ENCODE assay signal across 2 cellular contexts in the genomic region with DNA sequence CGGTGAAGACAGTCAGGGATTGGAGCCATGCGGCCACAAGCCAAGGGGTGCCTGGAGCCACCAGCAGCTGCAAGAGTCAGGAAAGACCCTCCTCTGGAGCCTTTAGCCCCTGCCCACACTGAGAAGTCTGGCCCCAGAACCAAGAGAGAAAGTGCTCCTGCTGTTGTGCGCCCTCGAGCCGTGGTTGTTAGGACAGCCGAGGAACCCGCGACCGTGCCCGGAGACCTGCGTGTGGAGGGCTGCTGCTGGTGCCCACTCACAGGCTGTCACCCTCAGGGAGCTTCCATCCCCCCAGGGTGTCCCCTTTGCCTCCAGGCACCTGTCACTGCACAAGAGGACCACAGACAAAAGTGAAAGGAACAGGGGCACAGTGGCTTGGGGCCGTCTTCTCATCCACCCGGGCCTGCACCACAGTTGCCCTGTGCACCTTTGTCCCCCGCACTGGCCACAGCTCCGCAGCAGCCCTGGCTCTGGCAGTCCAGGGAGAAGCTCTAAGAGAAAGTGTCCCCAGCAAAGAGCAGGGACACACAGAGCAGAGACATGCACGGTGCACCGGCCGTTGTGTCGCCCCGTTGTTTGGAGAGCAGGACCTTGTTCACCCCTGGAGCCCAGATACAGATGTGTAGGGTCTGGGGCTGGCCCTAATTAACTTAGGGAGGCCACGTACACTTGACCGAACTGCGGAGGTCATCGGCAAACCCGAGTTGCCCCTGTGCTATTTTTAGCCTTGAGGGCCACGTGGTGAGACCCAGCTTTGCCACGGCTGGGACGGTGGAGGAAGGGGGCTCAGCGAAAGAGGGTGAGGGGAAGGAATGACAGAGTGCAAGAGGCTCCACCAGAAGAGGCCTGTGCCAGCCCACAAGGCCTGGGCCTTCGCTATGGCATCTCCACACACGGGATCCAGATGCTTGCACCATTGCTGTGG.
TF ChIP-seq lines count a peak whose summit lies in the region.

No MANE protein-coding gene starts in this region.

TF ChIP-seq in HepG2, 621 proteins besides CTCF, POLR2A, EP300 and RAD21:
- TF ChIP-seq ZNF768 (CRISPR knock-in tag; IDR thresholded peaks at IDR 0.05) (no peak), SAP130 (CRISPR knock-in tag; IDR thresholded peaks at IDR 0.05; ENCODE audit: low read depth) (no peak), XRCC5 (optimal IDR thresholded peaks at IDR 0.05; ENCODE audit: low read length) (no peak), PBX2 (CRISPR knock-in tag; IDR thresholded peaks at IDR 0.05) (no peak), ZNF138 (CRISPR knock-in tag; IDR thresholded peaks at IDR 0.05; ENCODE audit: low read depth) (no peak), ZNF672 (CRISPR knock-in tag; IDR thresholded peaks at IDR 0.05) (no peak), HNRNPK (IDR thresholded peaks at IDR 0.05; ENCODE audit: low read depth, low read length, poor library complexity, severe bottlenecking) (no peak), SMAD1 (CRISPR knock-in tag; IDR thresholded peaks at IDR 0.05; ENCODE audit: borderline replicate concordance, low read depth) (no peak), ZBTB8A (CRISPR knock-in tag; IDR thresholded peaks at IDR 0.05; ENCODE audit: borderline replicate concordance, low read depth) (no peak), ISL2 (CRISPR knock-in tag; IDR thresholded peaks at IDR 0.05) (no peak), POLR2AphosphoS2 (IDR thresholded peaks at IDR 0.05; ENCODE audit: low read depth, low read length) (no peak), MLLT10 (CRISPR knock-in tag; IDR thresholded peaks at IDR 0.05) (no peak), GTF2F1 (IDR thresholded peaks at IDR 0.05; ENCODE audit: low read length) (no peak), ZC3H4 (CRISPR knock-in tag; IDR thresholded peaks at IDR 0.05; ENCODE audit: borderline replicate concordance) (no peak), ZNF841 (CRISPR knock-in tag; IDR thresholded peaks at IDR 0.05; ENCODE audit: borderline replicate concordance) (no peak), BCLAF1 (IDR thresholded peaks at IDR 0.05) (no peak)

TF ChIP-seq in H1, 55 proteins besides CTCF, POLR2A, EP300 and RAD21:
- TF ChIP-seq, protein P1, sequence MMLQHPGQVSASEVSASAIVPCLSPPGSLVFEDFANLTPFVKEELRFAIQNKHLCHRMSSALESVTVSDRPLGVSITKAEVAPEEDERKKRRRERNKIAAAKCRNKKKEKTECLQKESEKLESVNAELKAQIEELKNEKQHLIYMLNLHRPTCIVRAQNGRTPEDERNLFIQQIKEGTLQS (IDR thresholded peaks at IDR 0.05; ENCODE audit: insufficient read depth, low read depth, low read length) = no peak
- no peak for TF ChIP-seq MAFK (IDR thresholded peaks at IDR 0.05; ENCODE audit: low read depth, low read length)
- no peak for TF ChIP-seq KDM4A (IDR thresholded peaks at IDR 0.05; ENCODE audit: low read depth, low read length, severe bottlenecking)
- TF ChIP-seq TCF12 (IDR thresholded peaks at IDR 0.05; ENCODE audit: low read depth, low read length) = no peak
- no peak for TF ChIP-seq ZNF274 (IDR thresholded peaks at IDR 0.05; ENCODE audit: borderline replicate concordance, extremely low read depth, low read length)
- TF ChIP-seq SIN3A (conservative IDR thresholded peaks at IDR 0.05 in 1 of 2, IDR thresholded peaks at IDR 0.05 in 1 of 2; ENCODE audit: low read depth in 1 of 2, low read length in 2 of 2) = no peak
- TF ChIP-seq SIRT6 (IDR thresholded peaks at IDR 0.05; ENCODE audit: low read length) = no peak
- no peak for TF ChIP-seq CBX8 (IDR thresholded peaks at IDR 0.05; ENCODE audit: borderline replicate concordance, low read depth, low read length)
- TF ChIP-seq YY1 (IDR thresholded peaks at IDR 0.05; ENCODE audit: low read depth, low read length) = no peak
- TF ChIP-seq SP4 (IDR thresholded peaks at IDR 0.05; ENCODE audit: low read length) = no peak
- TF ChIP-seq TBP (IDR thresholded peaks at IDR 0.05; ENCODE audit: low read depth, low read length) = no peak
- no peak for TF ChIP-seq TAF1 (IDR thresholded peaks at IDR 0.05; ENCODE audit: low read depth, low read length)
- no peak for TF ChIP-seq CREB1 (IDR thresholded peaks at IDR 0.05)
- no peak for TF ChIP-seq RXRA (IDR thresholded peaks at IDR 0.05; ENCODE audit: insufficient read depth, low read depth, low read length)
- TF ChIP-seq CBX5 (IDR thresholded peaks at IDR 0.05; ENCODE audit: low read depth, low read length) = no peak
- no peak for TF ChIP-seq GTF2F1 (IDR thresholded peaks at IDR 0.05; ENCODE audit: borderline replicate concordance, low read depth, low read length)
TF ChIP-seq in H1: peak in this region for 0.
